ENCODE assay signal across 14 cellular contexts in the genomic region with DNA sequence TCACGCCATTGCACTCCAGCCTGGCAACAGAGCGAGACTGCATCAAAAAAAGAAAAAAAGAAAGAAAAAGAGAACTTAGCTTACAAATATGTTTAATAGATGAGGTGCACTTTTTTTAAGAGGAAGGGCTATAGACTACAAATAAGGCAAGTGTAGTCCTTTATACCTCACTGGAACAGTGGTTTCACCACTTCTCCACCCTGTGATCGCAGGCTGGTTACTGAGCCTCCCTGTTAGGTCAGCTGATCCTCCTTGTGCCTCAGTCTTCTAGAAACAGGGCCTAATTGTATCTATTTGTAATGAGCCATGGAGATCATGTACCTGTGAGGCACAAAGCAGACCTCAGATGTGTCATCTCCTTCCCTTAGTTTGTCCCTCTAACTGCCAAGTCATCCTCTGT. TPM values are rescaled to one million over a fixed set of nuclear protein-coding genes. Genes with fewer than 3 reads are reported as not detected.
DNase-seq lines count a peak whose midpoint lies in the region; FAIRE-seq and TF ChIP-seq lines count a peak whose summit lies in the region.
"Had no signal": no experiment of that assay in that cellular context is flagged by ENCODE, and none has a peak within 500 bp of the region (broad histone marks: within the 10 kb centered on the region; RNA-seq: fewer than 3 reads in every experiment).

No MANE protein-coding gene starts in this region.

- H3K27me3 ChIP-seq in bronchial epithelial cell (ENCODE audit: control insufficient read depth, insufficient read depth, low read length): no peaks in the 10 kb centered on the region
- no peaks in the 10 kb centered on the region for H3K27me3 ChIP-seq in mononuclear cell (ENCODE audit: insufficient read depth, low read length)
- H3K27me3 ChIP-seq in spleen (replicated peaks in 1 of 7): peaks cover 0 to 10% (median 0%) of the 10 kb centered on the region in 7 donors

- H3K27ac ChIP-seq in spleen: peak overlapping the region in 7 of 8 donors; percentile 3 to 90 (median 81)
- H3K27ac ChIP-seq: HL-60 had no signal

- no peak for TF ChIP-seq POLR2A in spleen (IDR thresholded peaks at IDR 0.05)

- WGBS in spleen, 5 donors: 77 to 89% (median 82%) methylated on average over 3 of the region's 3 CpGs

- H3K4me3 ChIP-seq in bronchial epithelial cell (ENCODE audit: low read depth, low read length): no peak overlapping the region
- H3K4me3 ChIP-seq in epithelial cell of esophagus (ENCODE audit: low read length): no peak overlapping the region
- H3K4me3 ChIP-seq in mononuclear cell (ENCODE audit: low read length): peak overlapping the region; percentile 31
- peak overlapping the region in 5 of 8 donors; percentile 3 to 57 (median 37) for H3K4me3 ChIP-seq in spleen
- H3K4me3 ChIP-seq: HAP-1 had no signal

- intact Hi-C loops in spleen (cut with DNase I; ENCODE audit: low total_unique reads): no loop called here

- peaks cover 58% of the 10 kb centered on the region for H3K4me1 ChIP-seq in mononuclear cell (ENCODE audit: insufficient read depth, low read length)
- H3K4me1 ChIP-seq in spleen: peaks cover 0 to 19% (median 5%) of the 10 kb centered on the region in 6 donors
- H3K4me1 ChIP-seq: BE2C, HAP-1 had no signal

- TF ChIP-seq CTCF in bronchial epithelial cell (IDR thresholded peaks at IDR 0.05; ENCODE audit: insufficient read depth, low read length, severe bottlenecking) (no peak), epithelial cell of esophagus (IDR thresholded peaks at IDR 0.05; ENCODE audit: insufficient read depth, low read depth, low read length, missing control alignments) (no peak), spleen (IDR thresholded peaks at IDR 0.05 in 8 of 11, conservative IDR thresholded peaks at IDR 0.05 in 3 of 11) (no peak)

- H3K9me3 ChIP-seq in mononuclear cell (ENCODE audit: low read depth, low read length): no peaks in the 10 kb centered on the region
- no peaks in the 10 kb centered on the region for H3K9me3 ChIP-seq in spleen
- H3K9me3 ChIP-seq: BE2C, HAP-1 had no signal

- DNase-seq in bronchial epithelial cell (ENCODE audit: low read depth): no peak
- peak; percentile 7 for DNase-seq in epithelial cell of esophagus (ENCODE audit: low read depth)
- DNase-seq in spleen: no peak
- DNase-seq in COR-L47 (lab: John Stamatoyannopoulos, UW): no peak
- no peak for DNase-seq in iPS-NIHi7 (ENCODE audit: extremely low spot score)
- DNase-seq in HT-29 (ENCODE audit: low spot score): no peak
- DNase-seq: BE2C; CD8-positive, alpha-beta memory T cell; DMS53 had no signal

- peak; percentile 62 for FAIRE-seq in bronchial epithelial cell (lab: Jason Lieb, UNC)
- FAIRE-seq: A204.1, H1 had no signal

- no peaks in the 10 kb centered on the region for H3K36me3 ChIP-seq in bronchial epithelial cell (ENCODE audit: control insufficient read depth, insufficient read depth, low read length)
- peaks cover 0 to 37% (median 0%) of the 10 kb centered on the region in 6 donors for H3K36me3 ChIP-seq in spleen
- H3K36me3 ChIP-seq: BE2C, HAP-1 had no signal

RNA-seq across cellular contexts. Expression of a gene that starts 4.5 kb away (rescaled TPM):
- total RNA-seq in bronchial epithelial cell (0.13 TPM in 1 of 2 replicates, not detected in the other), mononuclear cell (0.73 TPM), spleen (100 to 1,000 TPM in 1 of 7 donors, 10 to 100 TPM in 6; 24.4 to 113 (median 56.2) TPM)
- 1 to 10 TPM in 2 of 3 donors, under 1 TPM in 1; 0.39 to 6.5 (median 2.6) TPM for polyA plus RNA-seq in spleen
- not detected in 2 replicates for total RNA-seq in HT-29 (2014; rRNA removed; shearing (Covaris generic))
- total RNA-seq: CD8-positive, alpha-beta memory T cell had no signal

RNA-seq across cellular contexts. Expression of a gene that starts 36.4 kb away (rescaled TPM):
- total RNA-seq in bronchial epithelial cell (not detected in 2 replicates), mononuclear cell (0.10 TPM), spleen (100 to 1,000 TPM in 2 of 7 donors, 10 to 100 TPM in 5; 19.4 to 139 (median 48.4) TPM)
- polyA plus RNA-seq in spleen: 1 to 10 TPM in 2 of 3 donors, under 1 TPM in 1; 0.70 to 6.6 (median 4.9) TPM
- not detected in 2 replicates for total RNA-seq in HT-29 (2014; rRNA removed; shearing (Covaris generic))
- total RNA-seq: CD8-positive, alpha-beta memory T cell; H1 had no signal
- polyA plus RNA-seq: H1 had no signal

Comparison
In these comparisons a context has a peak if more than half of its experiments do, and no peak if none do; other contexts are left out.
1. H3K4me3 ChIP-seq: peak in mononuclear cell (single experiment) and spleen (5 of 8); none in bronchial epithelial cell (single experiment) and epithelial cell of esophagus (single experiment).
2. RNA of a gene that starts 4.5 kb away (total RNA-seq): 24.4 to 113 TPM in spleen; 0.73 TPM in mononuclear cell (single experiment), 0.13 TPM in bronchial epithelial cell and not detected in HT-29; every median in the first group is over 10 times any median in the second.
3. RNA of a gene that starts 36.4 kb away (total RNA-seq): 19.4 to 139 TPM in spleen; 0.10 TPM in mononuclear cell (single experiment), not detected in bronchial epithelial cell and not detected in HT-29; every median in the first group is over 10 times any median in the second.